In genomic region chr13:110313733-110314132, GRCh38 we compare ENCODE assay signal across 10 cellular contexts. TPM values are rescaled to one million over a fixed set of nuclear protein-coding genes. Genes with fewer than 3 reads are reported as not detected.
DNase-seq lines count a peak whose midpoint lies in the region; ATAC-seq, FAIRE-seq and TF ChIP-seq lines count a peak whose summit lies in the region.
"Not testable (repeated sequence)": the region's sequence is repeated elsewhere in the genome, so short reads cannot be mapped to it uniquely, and the experiment has no call there.
"Had no signal": no experiment of that assay in that cellular context is flagged by ENCODE, and none has a peak within 500 bp of the region (broad histone marks: within the 10 kb centered on the region; RNA-seq: fewer than 3 reads in every experiment).

No MANE protein-coding gene starts in this region.

- not testable (repeated sequence) for ATAC-seq in psoas muscle; aorta (ENCODE audit: low FRiP score)

- DNase-seq in H7 (peak; percentile 26), cardiac septum (ENCODE audit: low spot score) (peak; percentile 74)
- not testable (repeated sequence) for DNase-seq in astrocyte (ENCODE audit: low read depth); esophagus muscularis mucosa (ENCODE audit: extremely low spot score); psoas muscle; aorta

- not testable (repeated sequence) for H3K4me3 ChIP-seq in H7 (ENCODE audit: insufficient read depth, low read depth, low read length); astrocyte (ENCODE audit: insufficient read depth, low read depth, low read length); aorta (ENCODE audit: low read length in 2 of 2)
- peak overlapping the region in 3 of 4 donors; percentile 28 to 93 (median 28) for H3K4me3 ChIP-seq in esophagus muscularis mucosa
- peak overlapping the region in 1 of 2 donors; percentile 29 for H3K4me3 ChIP-seq in muscle layer of colon (ENCODE audit: low read depth in 1 of 2, low read length in 2 of 2)
- peak overlapping the region; percentile 18 for H3K4me3 ChIP-seq in psoas muscle
- H3K4me3 ChIP-seq in subcutaneous abdominal adipose tissue (ENCODE audit: low read depth in 1 of 5, low read length in 5 of 5) = peak overlapping the region; percentile 38 to 51 (median 49)

- H3K9me3 ChIP-seq in astrocyte (ENCODE audit: insufficient read depth, low read depth, low read length); esophagus muscularis mucosa; muscle layer of colon (ENCODE audit: low read length); psoas muscle; subcutaneous abdominal adipose tissue (ENCODE audit: control insufficient read depth in 5 of 5, low read length in 5 of 5); aorta (ENCODE audit: control insufficient read depth, low read length): not testable (repeated sequence)

- H4K20me1 ChIP-seq in astrocyte (ENCODE audit: insufficient read depth, low read length) = peaks cover 59% of the 10 kb centered on the region

- H3K27ac ChIP-seq in astrocyte (ENCODE audit: low read depth, low read length) = peak overlapping the region; percentile 37
- H3K27ac ChIP-seq in esophagus muscularis mucosa (replicated peaks in 1 of 4) = peak overlapping the region; percentile 69 to 99 (median 99)
- peak overlapping the region; percentile 82 for H3K27ac ChIP-seq in muscle layer of colon (ENCODE audit: low read depth, low read length)
- not testable (repeated sequence) for H3K27ac ChIP-seq in psoas muscle
- H3K27ac ChIP-seq in subcutaneous abdominal adipose tissue (ENCODE audit: low read depth, low read length) = peak overlapping the region; percentile 99
- H3K27ac ChIP-seq in aorta (ENCODE audit: low read depth in 1 of 2, low read length in 2 of 2) = peak overlapping the region; percentile 32 to 34

- peak overlapping the region; percentile 81 for H3K4me3 Mint-ChIP-seq in astrocyte (ENCODE audit: unreplicated experiment)

- FAIRE-seq in astrocyte (lab: Jason Lieb, UNC) = not testable (repeated sequence)

- H3K4me2 ChIP-seq in astrocyte (ENCODE audit: low read length) = peak overlapping the region; percentile 51

- TF ChIP-seq CTCF in astrocyte (IDR thresholded peaks at IDR 0.05; ENCODE audit: insufficient read depth, low read depth, low read length); esophagus muscularis mucosa (IDR thresholded peaks at IDR 0.05); psoas muscle (IDR thresholded peaks at IDR 0.05): not testable (repeated sequence)

- H3K36me3 Mint-ChIP-seq in astrocyte (ENCODE audit: low read depth, unreplicated experiment) = peaks cover 62% of the 10 kb centered on the region

- intact Hi-C loops in esophagus muscularis mucosa (cut with DNase I); psoas muscle (cut with DNase I): not testable (repeated sequence)
- intact Hi-C loops in cardiac septum (cut with DNase I) = loop anchor here (5.0 kb wide), 1 partner anchor 34 kb away; no protein-coding TSS in a partner anchor
- intact Hi-C loops in aorta (cut with DNase I) = loop anchor here in 1 of 2 donors (10.0 kb wide), 1 partner anchor 101 kb away; no protein-coding TSS in a partner anchor

- H2AFZ ChIP-seq in astrocyte (ENCODE audit: low read depth, low read length) = not testable (repeated sequence)

- TF ChIP-seq POLR2A in esophagus muscularis mucosa (IDR thresholded peaks at IDR 0.05; ENCODE audit: low read depth) = not testable (repeated sequence)

- H3K4me1 ChIP-seq in astrocyte (ENCODE audit: insufficient read depth, low read length) (peaks cover 68% of the 10 kb centered on the region), esophagus muscularis mucosa (peaks cover 92 to 97% (median 95%) of the 10 kb centered on the region in 4 donors), muscle layer of colon (ENCODE audit: insufficient read depth, low read length) (peaks cover 88% of the 10 kb centered on the region), subcutaneous abdominal adipose tissue (ENCODE audit: control insufficient read depth in 5 of 5, insufficient read depth in 5 of 5, low read length in 5 of 5) (peaks cover 23 to 95% (median 82%) of the 10 kb centered on the region in 5 donors)
- H3K4me1 ChIP-seq in psoas muscle; aorta (ENCODE audit: control insufficient read depth in 1 of 2, insufficient read depth in 2 of 2, low read length in 2 of 2): not testable (repeated sequence)

- H3K27me3 ChIP-seq in H7 (ENCODE audit: control insufficient read depth, insufficient read depth, low read length); astrocyte (ENCODE audit: insufficient read depth, low read length); esophagus muscularis mucosa; muscle layer of colon (ENCODE audit: control insufficient read depth in 1 of 2, insufficient read depth in 2 of 2, low read length in 2 of 2); subcutaneous abdominal adipose tissue (ENCODE audit: control insufficient read depth in 5 of 5, insufficient read depth in 4 of 5, low read length in 5 of 5); aorta (ENCODE audit: control insufficient read depth in 1 of 2, insufficient read depth in 2 of 2, low read length in 1 of 2): not testable (repeated sequence)
- H3K27me3 ChIP-seq in psoas muscle (ENCODE audit: insufficient read depth in 3 of 3, low read length in 2 of 3) = peaks cover 0 to 42% (median 4%) of the 10 kb centered on the region in 3 donors

- not testable (repeated sequence) for H3K27me3 Mint-ChIP-seq in astrocyte (ENCODE audit: low read depth, unreplicated experiment)

- H3K36me3 ChIP-seq in H7 (replicated peaks; ENCODE audit: control insufficient read depth, insufficient read depth, low read length); psoas muscle (ENCODE audit: insufficient read depth in 1 of 2, low read depth in 1 of 2); aorta (ENCODE audit: control insufficient read depth in 1 of 2, insufficient read depth in 2 of 2, low read length in 1 of 2): not testable (repeated sequence)
- H3K36me3 ChIP-seq in astrocyte (ENCODE audit: insufficient read depth, low read length) = peaks cover 42% of the 10 kb centered on the region
- H3K36me3 ChIP-seq in esophagus muscularis mucosa = peaks cover 0 to 40% (median 25%) of the 10 kb centered on the region in 4 donors
- peaks cover 33% of the 10 kb centered on the region for H3K36me3 ChIP-seq in muscle layer of colon (ENCODE audit: insufficient read depth, low read length)
- peaks cover 0 to 60% (median 26%) of the 10 kb centered on the region in 5 donors for H3K36me3 ChIP-seq in subcutaneous abdominal adipose tissue (ENCODE audit: control insufficient read depth in 5 of 5, insufficient read depth in 5 of 5, low read length in 5 of 5)

- not testable (repeated sequence) for H3K9me3 Mint-ChIP-seq in astrocyte (ENCODE audit: unreplicated experiment)

- TF ChIP-seq EP300 in esophagus muscularis mucosa (IDR thresholded peaks at IDR 0.05) = not testable (repeated sequence)

- H3K79me2 ChIP-seq in astrocyte (ENCODE audit: insufficient read depth, low read length) = peaks cover 95% of the 10 kb centered on the region

- H3K9ac ChIP-seq in astrocyte (ENCODE audit: low read length) = peak overlapping the region; percentile 46
- H3K9ac ChIP-seq in muscle layer of colon (ENCODE audit: low read length) = not testable (repeated sequence)
- H3K9ac ChIP-seq in subcutaneous abdominal adipose tissue (ENCODE audit: low read length in 5 of 5) = peak overlapping the region in 4 of 5 donors; percentile 5 to 61 (median 48)

- 57% methylated on average over 3 of the region's 16 CpGs for WGBS in esophagus muscularis mucosa
- WGBS in psoas muscle, 3 donors = 47 to 61% (median 58%) methylated on average over 8 to 10 of the region's 16 CpGs
- 31 to 35% methylated on average over 9 to 10 of the region's 16 CpGs for WGBS in aorta, 2 donors

- peaks cover 62% of the 10 kb centered on the region for H3K4me1 Mint-ChIP-seq in astrocyte (ENCODE audit: low read depth, unreplicated experiment)

- peak overlapping the region; percentile 96 for H3K27ac Mint-ChIP-seq in astrocyte (ENCODE audit: unreplicated experiment)

RNA-seq across cellular contexts. Expression of gene COL4A2, which starts 6.6 kb away (rescaled TPM):
- 166 and 168 TPM in 2 replicates for total RNA-seq in H7 (2014; rRNA removed; shearing (Covaris generic))
- 1,414 and 1,647 TPM in 2 replicates for total RNA-seq in astrocyte
- 100 to 1,000 TPM; 419 to 931 (median 555) TPM for total RNA-seq in esophagus muscularis mucosa
- total RNA-seq in cardiac septum = 165 TPM
- 10 to 100 TPM; 49.1 to 64.0 (median 59.9) TPM for total RNA-seq in psoas muscle
- polyA plus RNA-seq in psoas muscle = 10 to 100 TPM; 25.8 to 84.5 (median 37.9) TPM
- 1,000 to 10,000 TPM in 1 of 2 donors, 100 to 1,000 TPM in 1; 693 to 1,110 TPM for total RNA-seq in aorta
- polyA plus RNA-seq in aorta = 100 to 1,000 TPM; 117 to 670 TPM
- total RNA-seq: CD4-positive, CD25-positive, alpha-beta regulatory T cell had no signal
- polyA plus RNA-seq: CD4-positive, CD25-positive, alpha-beta regulatory T cell had no signal

RNA-seq across cellular contexts. Expression of gene COL4A1, which starts 6.8 kb away (rescaled TPM):
- total RNA-seq in H7 (2014; rRNA removed; shearing (Covaris generic)) = 131 and 135 TPM in 2 replicates
- 2,489 and 3,103 TPM in 2 replicates for total RNA-seq in astrocyte
- total RNA-seq in esophagus muscularis mucosa = 100 to 1,000 TPM; 328 to 578 (median 405) TPM
- total RNA-seq in cardiac septum = 196 TPM
- 100 to 1,000 TPM in 2 of 4 donors, 10 to 100 TPM in 2; 87.3 to 127 (median 110) TPM for total RNA-seq in psoas muscle
- polyA plus RNA-seq in psoas muscle = 100 to 1,000 TPM in 1 of 3 donors, 10 to 100 TPM in 2; 39.0 to 115 (median 60.2) TPM
- total RNA-seq in aorta = 100 to 1,000 TPM; 564 to 910 TPM
- 100 to 1,000 TPM in 1 of 2 donors, 10 to 100 TPM in 1; 73.3 to 379 TPM for polyA plus RNA-seq in aorta
- total RNA-seq: CD4-positive, CD25-positive, alpha-beta regulatory T cell; HepG2 had no signal
- polyA plus RNA-seq: CD4-positive, CD25-positive, alpha-beta regulatory T cell; HepG2 had no signal
